ENCODE assay signal across 1 cellular context in genomic region chr11:57440744-57441414, GRCh38.
TF ChIP-seq lines count a peak whose summit lies in the region.

No MANE protein-coding gene starts in this region.

TF ChIP-seq in A549, 52 proteins besides CTCF, POLR2A, EP300 and RAD21:
- TF ChIP-seq CBX8 (IDR thresholded peaks at IDR 0.05) (no peak), RARB (CRISPR knock-in tag; IDR thresholded peaks at IDR 0.05) (no peak), EHMT2 (IDR thresholded peaks at IDR 0.05; ENCODE audit: low read depth) (no peak), NFE2L2 (conservative IDR thresholded peaks at IDR 0.05; ENCODE audit: low read length) (no peak), HOXB5 (CRISPR knock-in tag; IDR thresholded peaks at IDR 0.05) (no peak), ESRRA (IDR thresholded peaks at IDR 0.05; ENCODE audit: borderline replicate concordance, low read length) (no peak), SREBF2 (IDR thresholded peaks at IDR 0.05) (no peak), CEBPB (IDR thresholded peaks at IDR 0.05) (no peak), TP53 (CRISPR knock-in tag; IDR thresholded peaks at IDR 0.05) (no peak), ZFP36 (IDR thresholded peaks at IDR 0.05; ENCODE audit: borderline replicate concordance, partially characterized antibody) (no peak), HOXB13 (CRISPR knock-in tag; IDR thresholded peaks at IDR 0.05; ENCODE audit: low read depth) (no peak), NR3C1 (IDR thresholded peaks at IDR 0.05) (no peak)
